In genomic region chr13:31719214-31719613, GRCh38 we compare ENCODE assay signal across 12 cellular contexts. TPM values are rescaled to one million over a fixed set of nuclear protein-coding genes. Genes with fewer than 3 reads are reported as not detected.
"Had no signal": no experiment of that assay in that cellular context is flagged by ENCODE, and none has a peak within 500 bp of the region (broad histone marks: within the 10 kb centered on the region; RNA-seq: fewer than 3 reads in every experiment).

No MANE protein-coding gene starts in this region.

- H3K27ac ChIP-seq: GM23248 had no signal

- H3K9me3 ChIP-seq: HAP-1 had no signal

- H3K4me1 ChIP-seq: HAP-1 had no signal

- DNase-seq: GM23248, GOT3, H7, H9, HCEC 1CT, HFFc6 had no signal

- H3K4me3 ChIP-seq: GM23248, GM23338, HAP-1 had no signal

- H3K36me3 ChIP-seq: HAP-1 had no signal

- H3K4me2 ChIP-seq: GM23338 had no signal

- H2AFZ ChIP-seq: GM23248, GM23338 had no signal

- ATAC-seq: GM23338, HCT116 had no signal

- H3K9ac ChIP-seq: GM23248 had no signal

- FAIRE-seq: H1, H54 had no signal

RNA-seq across cellular contexts. Expression of gene RXFP2, which starts 20.1 kb away (rescaled TPM):
- total RNA-seq: GM23248, GM23338, H1, H4, H7, H9, HFFc6 had no signal
- polyA plus RNA-seq: GM23248, GM23338, H1 had no signal
